In genomic region chr17:82416771-82417170, GRCh38 we compare ENCODE assay signal across 15 cellular contexts. TPM values are rescaled to one million over a fixed set of nuclear protein-coding genes. Genes with fewer than 3 reads are reported as not detected.
A peak's percentile ranks its signal among the peaks of the same experiment; 100 is the strongest.
DNase-seq lines count a peak whose midpoint lies in the region; TF ChIP-seq lines count a peak whose summit lies in the region.
"Had no signal": no experiment of that assay in that cellular context is flagged by ENCODE, and none has a peak within 500 bp of the region (broad histone marks: within the 10 kb centered on the region; RNA-seq: fewer than 3 reads in every experiment).

No MANE protein-coding gene starts in this region.

- no peak overlapping the region for H3K4me3 Mint-ChIP-seq in CD14-positive monocyte
- H3K4me3 Mint-ChIP-seq in activated T-helper 2 cell treated with anti-CD3 and anti-CD28 coated beads, Interferon-gamma antibody, Interleukin-2, Interleukin-4, amounts not matched to agents 10 μg/mL and 5 μg/mL and 100 μg/mL, durations not matched to agents 14 hours and 24 hours and 36 hours (ENCODE audit: low read depth), result no peak overlapping the region

- H3K4me1 ChIP-seq in smooth muscle cell (ENCODE audit: low read depth) (peaks cover 3% of the 10 kb centered on the region), adrenal gland (replicated peaks in 1 of 2) (peaks cover 6 to 27% of the 10 kb centered on the region in 2 donors)

- TF ChIP-seq POLR2A in adrenal gland (IDR thresholded peaks at IDR 0.05), result no peak

- DNase-seq in AG04450 (ENCODE audit: low read depth, low spot score), result no peak
- DNase-seq in CD14-positive monocyte (ENCODE audit: low spot score), result no peak
- peak; percentile 46 for DNase-seq in NCI-H69 (lab: John Stamatoyannopoulos, UW)
- DNase-seq in epithelial cell of proximal tubule (ENCODE audit: low read depth), result no peak
- DNase-seq in activated T-helper 2 cell treated with anti-CD3 and anti-CD28 coated beads, Interferon-gamma antibody, Interleukin-2, Interleukin-4, amounts not matched to agents 10 μg/mL and 5 μg/mL and 100 μg/mL, durations not matched to agents 14 hours and 24 hours and 36 hours (ENCODE audit: low spot score), result no peak
- DNase-seq in smooth muscle cell (lab: John Stamatoyannopoulos, UW; ENCODE audit: unreplicated experiment), result no peak
- DNase-seq in activated naive CD4-positive, alpha-beta T cell treated with Interleukin-2 at 50 U/mL for 16 hours, result no peak
- no peak for DNase-seq in adrenal gland
- DNase-seq: COR-L47, mesendoderm, NCI-H1930, T1000, thyroid gland had no signal

- H3F3A ChIP-seq in smooth muscle cell (ENCODE audit: low read depth), result no peaks in the 10 kb centered on the region

- H3K79me2 ChIP-seq in smooth muscle cell (ENCODE audit: low read depth), result no peaks in the 10 kb centered on the region

- no peak overlapping the region for H2AFZ ChIP-seq in smooth muscle cell (ENCODE audit: low read depth)

- H3K4me3 ChIP-seq in AG04450 (ENCODE audit: low read depth, low read length), result no peak overlapping the region
- no peak overlapping the region for H3K4me3 ChIP-seq in epithelial cell of proximal tubule (ENCODE audit: low read depth, low read length)
- H3K4me3 ChIP-seq in smooth muscle cell, result no peak overlapping the region
- no peak overlapping the region for H3K4me3 ChIP-seq in adrenal gland
- H3K4me3 ChIP-seq: thyroid gland had no signal

- WGBS in smooth muscle cell (ENCODE audit: low lambda C conversion rate), result 93% methylated on average over 6 of the region's 6 CpGs
- WGBS in adrenal gland, 4 donors, result 89 to 91% (median 90%) methylated on average over 6 of the region's 6 CpGs

- no peak overlapping the region for H3K9ac ChIP-seq in smooth muscle cell (ENCODE audit: low read depth)

- no peaks in the 10 kb centered on the region for H3K36me3 ChIP-seq in smooth muscle cell (ENCODE audit: low read depth)
- peaks cover 0 to 13% of the 10 kb centered on the region in 2 donors for H3K36me3 ChIP-seq in adrenal gland (replicated peaks in 1 of 2)
- H3K36me3 ChIP-seq: thyroid gland had no signal

- H3K27ac ChIP-seq in AG04450 (ENCODE audit: low read depth, low read length) (no peak overlapping the region), smooth muscle cell (ENCODE audit: low read depth) (no peak overlapping the region), adrenal gland (no peak overlapping the region)
- H3K27ac ChIP-seq: thyroid gland had no signal

- H3K36me3 Mint-ChIP-seq in CD14-positive monocyte, result peaks cover 30 to 32% of the 10 kb centered on the region in 2 donors
- H3K36me3 Mint-ChIP-seq in activated T-helper 2 cell treated with anti-CD3 and anti-CD28 coated beads, Interferon-gamma antibody, Interleukin-2, Interleukin-4, amounts not matched to agents 10 μg/mL and 5 μg/mL and 100 μg/mL, durations not matched to agents 14 hours and 24 hours and 36 hours (ENCODE audit: low read depth), result peaks cover 27% of the 10 kb centered on the region

- intact Hi-C loops in CD14-positive monocyte (cut with micrococcal nuclease), result no loop called here
- intact Hi-C loops in activated T-helper 2 cell treated with anti-CD3 and anti-CD28 coated beads, Interferon-gamma antibody, Interleukin-2, Interleukin-4, amounts not matched to agents 10 μg/mL and 5 μg/mL and 100 μg/mL, durations not matched to agents 14 hours and 24 hours and 36 hours (cut with micrococcal nuclease), result loop anchor here (10.0 kb wide), 2 partner anchors 182 to 382 kb away; partner anchors contain the start of genes DCXR and RAC3
- intact Hi-C loops in adrenal gland (cut with DNase I), result no loop called here

- H3K9me3 ChIP-seq in AG04450 (ENCODE audit: control insufficient read depth, insufficient read depth, low read length) (no peaks in the 10 kb centered on the region; the same call in 1 of the 2 replicates), smooth muscle cell (replicated peaks; ENCODE audit: low read depth) (no peaks in the 10 kb centered on the region), adrenal gland (replicated peaks in 1 of 3) (no peaks in the 10 kb centered on the region)
- H3K9me3 ChIP-seq: thyroid gland had no signal

- TF ChIP-seq CTCF in AG04450 (IDR thresholded peaks at IDR 0.05; ENCODE audit: low read depth, low read length) (peak; percentile 26; the same call in 1 of the 2 replicates), CD14-positive monocyte (IDR thresholded peaks at IDR 0.05) (peak; percentile 15), epithelial cell of proximal tubule (conservative IDR thresholded peaks at IDR 0.05; ENCODE audit: low read depth, low read length) (peak; percentile 12), smooth muscle cell (IDR thresholded peaks at IDR 0.05; ENCODE audit: borderline replicate concordance, insufficient read depth, poor library complexity, severe bottlenecking) (no peak), adrenal gland (IDR thresholded peaks at IDR 0.05) (no peak)

- H4K20me1 ChIP-seq in smooth muscle cell (ENCODE audit: low read depth), result peaks cover 55% of the 10 kb centered on the region

- no peaks in the 10 kb centered on the region for H3K9me3 Mint-ChIP-seq in CD14-positive monocyte
- H3K9me3 Mint-ChIP-seq in activated T-helper 2 cell treated with anti-CD3 and anti-CD28 coated beads, Interferon-gamma antibody, Interleukin-2, Interleukin-4, amounts not matched to agents 10 μg/mL and 5 μg/mL and 100 μg/mL, durations not matched to agents 14 hours and 24 hours and 36 hours, result no peaks in the 10 kb centered on the region
- H3K9me3 Mint-ChIP-seq: activated naive CD4-positive, alpha-beta T cell treated with anti-CD3 and anti-CD28 coated beads, Interleukin-2, amount 50 U/mL, for 72 hours had no signal

- CTCF ChIA-PET in AG04450 (lab: Charles Lee), result interaction anchor here (0.7 to 1.1 kb wide), 3 partner anchors 66 to 180 kb away, joined by 3 to 5 read pairs (median 4); no protein-coding TSS in a partner anchor

- H3K4me1 Mint-ChIP-seq in CD14-positive monocyte, result peaks cover 23% of the 10 kb centered on the region
- peaks cover 22% of the 10 kb centered on the region for H3K4me1 Mint-ChIP-seq in activated T-helper 2 cell treated with anti-CD3 and anti-CD28 coated beads, Interferon-gamma antibody, Interleukin-2, Interleukin-4, amounts not matched to agents 10 μg/mL and 5 μg/mL and 100 μg/mL, durations not matched to agents 14 hours and 24 hours and 36 hours (ENCODE audit: low read depth)

- H3K27me3 Mint-ChIP-seq in CD14-positive monocyte (ENCODE audit: low read depth in 3 of 3), result peaks cover 0 to 1% (median 0%) of the 10 kb centered on the region in 3 donors
- no peaks in the 10 kb centered on the region for H3K27me3 Mint-ChIP-seq in activated T-helper 2 cell treated with anti-CD3 and anti-CD28 coated beads, Interferon-gamma antibody, Interleukin-2, Interleukin-4, amounts not matched to agents 10 μg/mL and 5 μg/mL and 100 μg/mL, durations not matched to agents 14 hours and 24 hours and 36 hours (ENCODE audit: low read depth)

- H3K4me2 ChIP-seq in smooth muscle cell, result no peak overlapping the region

- H3K27me3 ChIP-seq in AG04450 (ENCODE audit: control insufficient read depth, insufficient read depth, low read length) (no peaks in the 10 kb centered on the region), smooth muscle cell (ENCODE audit: low read depth) (no peaks in the 10 kb centered on the region), adrenal gland (no peaks in the 10 kb centered on the region)
- H3K27me3 ChIP-seq: thyroid gland had no signal

- POLR2A ChIA-PET in AG04450 (lab: Yijun Ruan, JAX), result no interaction called here

- H3K27ac Mint-ChIP-seq in CD14-positive monocyte, result no peak overlapping the region
- H3K27ac Mint-ChIP-seq in activated T-helper 2 cell treated with anti-CD3 and anti-CD28 coated beads, Interferon-gamma antibody, Interleukin-2, Interleukin-4, amounts not matched to agents 10 μg/mL and 5 μg/mL and 100 μg/mL, durations not matched to agents 14 hours and 24 hours and 36 hours, result no peak overlapping the region
- H3K27ac Mint-ChIP-seq: activated naive CD4-positive, alpha-beta T cell treated with anti-CD3 and anti-CD28 coated beads, Interleukin-2, amount 50 U/mL, for 72 hours had no signal

RNA-seq across cellular contexts. Expression of gene HEXD, which starts 1.4 kb away (rescaled TPM):
- polyA plus RNA-seq in AG04450 (2011; rRNA removed), result 9.1 and 9.2 TPM in 2 replicates
- 6.5 and 8.7 TPM in 2 replicates for polyA minus RNA-seq in AG04450 (2011; rRNA and poly(A)+ RNA removed)
- polyA plus RNA-seq in CD14-positive monocyte, result 10 to 100 TPM in 1 of 2 donors, 1 to 10 TPM in 1; 8.9 to 12.7 TPM
- 10.7 and 11.4 TPM in 2 replicates for total RNA-seq in epithelial cell of proximal tubule
- total RNA-seq in activated T-helper 2 cell treated with anti-CD3 and anti-CD28 coated beads, Interferon-gamma antibody, Interleukin-2, Interleukin-4, amounts not matched to agents 10 μg/mL and 5 μg/mL and 100 μg/mL, durations not matched to agents 14 hours and 24 hours and 36 hours, result 36.6 and 36.7 TPM in 2 replicates
- 1.5 and 9.2 TPM in 2 replicates for total RNA-seq in smooth muscle cell
- polyA plus RNA-seq in smooth muscle cell, result 9.2 and 13.8 TPM in 2 replicates
- 100 to 1,000 TPM in 1 of 8 donors, 10 to 100 TPM in 7; 16.2 to 104 (median 43.8) TPM for total RNA-seq in adrenal gland
- polyA plus RNA-seq in adrenal gland, result 100 to 1,000 TPM in 2 of 3 donors, 1 to 10 TPM in 1; 8.9 to 292 (median 198) TPM

RNA-seq across cellular contexts. Expression of gene OGFOD3, which starts 1.6 kb away (rescaled TPM):
- polyA plus RNA-seq in AG04450 (2011; rRNA removed) (22.8 and 29.5 TPM in 2 replicates), CD14-positive monocyte (10 to 100 TPM; 25.2 to 36.4 TPM), smooth muscle cell (21.0 and 30.4 TPM in 2 replicates), adrenal gland (10 to 100 TPM; 17.9 to 39.8 (median 34.1) TPM)
- 23.0 and 28.0 TPM in 2 replicates for polyA minus RNA-seq in AG04450 (2011; rRNA and poly(A)+ RNA removed)
- total RNA-seq in epithelial cell of proximal tubule (29.4 and 63.9 TPM in 2 replicates), smooth muscle cell (10.5 and 18.4 TPM in 2 replicates), adrenal gland (100 to 1,000 TPM in 1 of 8 donors, 10 to 100 TPM in 7; 38.7 to 131 (median 56.8) TPM)
- total RNA-seq in activated T-helper 2 cell treated with anti-CD3 and anti-CD28 coated beads, Interferon-gamma antibody, Interleukin-2, Interleukin-4, amounts not matched to agents 10 μg/mL and 5 μg/mL and 100 μg/mL, durations not matched to agents 14 hours and 24 hours and 36 hours, result 29.1 and 30.5 TPM in 2 replicates

RNA-seq across cellular contexts. Expression of gene CYBC1, which starts 33.8 kb away (rescaled TPM):
- polyA plus RNA-seq in AG04450 (2011; rRNA removed) (74.8 and 82.6 TPM in 2 replicates), CD14-positive monocyte (100 to 1,000 TPM; 160 to 217 TPM), smooth muscle cell (65.8 and 66.0 TPM in 2 replicates), adrenal gland (10 to 100 TPM; 38.9 to 73.9 (median 61.2) TPM)
- 53.9 and 85.7 TPM in 2 replicates for polyA minus RNA-seq in AG04450 (2011; rRNA and poly(A)+ RNA removed)
- total RNA-seq in epithelial cell of proximal tubule (72.1 and 78.8 TPM in 2 replicates), smooth muscle cell (23.3 and 26.1 TPM in 2 replicates), adrenal gland (100 to 1,000 TPM in 3 of 8 donors, 10 to 100 TPM in 5; 53.7 to 160 (median 88.2) TPM)
- 252 and 265 TPM in 2 replicates for total RNA-seq in activated T-helper 2 cell treated with anti-CD3 and anti-CD28 coated beads, Interferon-gamma antibody, Interleukin-2, Interleukin-4, amounts not matched to agents 10 μg/mL and 5 μg/mL and 100 μg/mL, durations not matched to agents 14 hours and 24 hours and 36 hours

RNA-seq across cellular contexts. Expression of gene NARF, which starts 41.8 kb away (rescaled TPM):
- 76.1 and 82.4 TPM in 2 replicates for polyA plus RNA-seq in AG04450 (2011; rRNA removed)
- polyA minus RNA-seq in AG04450 (2011; rRNA and poly(A)+ RNA removed), result 39.4 and 40.4 TPM in 2 replicates
- polyA plus RNA-seq in CD14-positive monocyte, result 100 to 1,000 TPM; 100 to 101 TPM
- total RNA-seq in epithelial cell of proximal tubule, result 45.4 and 64.4 TPM in 2 replicates
- 114 and 123 TPM in 2 replicates for total RNA-seq in activated T-helper 2 cell treated with anti-CD3 and anti-CD28 coated beads, Interferon-gamma antibody, Interleukin-2, Interleukin-4, amounts not matched to agents 10 μg/mL and 5 μg/mL and 100 μg/mL, durations not matched to agents 14 hours and 24 hours and 36 hours
- total RNA-seq in smooth muscle cell, result 52.0 and 121 TPM in 2 replicates
- 163 and 178 TPM in 2 replicates for polyA plus RNA-seq in smooth muscle cell
- 10 to 100 TPM; 21.8 to 65.6 (median 55.1) TPM for total RNA-seq in adrenal gland
- polyA plus RNA-seq in adrenal gland, result 100 to 1,000 TPM in 2 of 3 donors, 10 to 100 TPM in 1; 26.3 to 198 (median 116) TPM

RNA-seq across cellular contexts. Expression of gene UTS2R, which starts 45.2 kb away (rescaled TPM):
- not detected in 2 replicates for polyA plus RNA-seq in AG04450 (2011; rRNA removed)
- not detected in 2 replicates for polyA minus RNA-seq in AG04450 (2011; rRNA and poly(A)+ RNA removed)
- polyA plus RNA-seq in CD14-positive monocyte, result not detected
- not detected in 2 replicates for total RNA-seq in epithelial cell of proximal tubule
- total RNA-seq in activated T-helper 2 cell treated with anti-CD3 and anti-CD28 coated beads, Interferon-gamma antibody, Interleukin-2, Interleukin-4, amounts not matched to agents 10 μg/mL and 5 μg/mL and 100 μg/mL, durations not matched to agents 14 hours and 24 hours and 36 hours, result 0.18 TPM in 1 of 2 replicates, not detected in the other
- total RNA-seq in smooth muscle cell, result not detected in 2 replicates
- 0.30 TPM in 1 of 2 replicates, not detected in the other for polyA plus RNA-seq in smooth muscle cell
- not detected for total RNA-seq in adrenal gland
- not detected for polyA plus RNA-seq in adrenal gland
- total RNA-seq: fibroblast of lung had no signal
- polyA plus RNA-seq: fibroblast of lung had no signal

Comparison
In these comparisons a context has a peak if more than half of its experiments do, and no peak if none do; other contexts are left out.
1. CTCF ChIP-seq: peak in AG04450 (single experiment), CD14-positive monocyte (single experiment) and epithelial cell of proximal tubule (single experiment); none in smooth muscle cell (single experiment) and adrenal gland (0 of 6).